14 cellular contexts compared by ENCODE assay signal in the genomic region with DNA sequence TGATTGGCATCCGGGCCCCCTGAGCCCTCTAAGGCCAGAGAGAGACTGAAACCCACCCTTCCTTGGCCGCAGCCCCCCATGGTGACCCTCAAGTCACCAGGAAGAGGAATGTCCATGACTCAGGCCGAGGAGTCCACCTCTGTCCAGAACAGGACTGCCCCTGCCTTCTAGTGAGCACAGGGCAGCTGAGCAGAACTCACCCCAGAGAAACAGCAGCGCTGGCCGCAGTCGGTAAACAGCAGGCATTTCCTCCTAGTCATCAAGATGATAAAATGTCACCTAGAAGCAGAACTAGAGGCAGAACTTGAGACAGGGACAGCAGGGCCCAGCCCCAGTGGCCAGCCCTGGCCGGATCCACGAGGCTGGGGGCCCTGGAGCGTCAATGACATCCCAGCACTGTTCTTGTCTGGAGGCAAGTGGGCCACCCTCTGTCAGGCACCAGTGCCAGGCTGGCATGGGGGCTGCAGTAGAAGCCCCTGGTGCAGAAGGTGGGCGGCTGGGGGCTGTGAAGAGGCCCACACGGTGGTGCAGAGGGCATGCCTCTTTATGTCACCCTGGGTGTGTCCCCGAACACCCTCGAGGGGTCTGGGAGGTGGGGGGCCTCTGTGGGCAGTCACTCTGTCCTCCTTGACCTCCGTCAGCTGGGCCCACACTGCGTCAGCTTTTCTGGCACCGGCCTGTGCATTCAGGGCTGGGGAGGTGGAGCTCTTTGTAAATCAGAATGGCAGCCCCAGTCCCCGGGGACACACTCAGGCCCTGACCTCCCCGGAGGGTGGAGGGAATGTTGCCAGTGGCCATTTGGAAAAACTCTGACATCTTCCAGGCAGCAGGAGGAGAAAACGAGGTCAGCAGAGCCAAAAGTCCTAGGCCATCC.
DNase-seq lines count a peak whose midpoint lies in the region; ATAC-seq, FAIRE-seq and TF ChIP-seq lines count a peak whose summit lies in the region.
"Had no signal": no experiment of that assay in that cellular context is flagged by ENCODE, and none has a peak within 500 bp of the region (broad histone marks: within the 10 kb centered on the region; RNA-seq: fewer than 3 reads in every experiment).

No MANE protein-coding gene starts in this region.

- POLR2A ChIA-PET in K562 (lab: Yijun Ruan, JAX), result no interaction called here

- CTCF ChIA-PET in K562 (lab: Yijun Ruan, JAX; ENCODE audit: low intra/inter-chr PET ratio), result no interaction called here

- TF ChIP-seq POLR2A in K562 (conservative IDR thresholded peaks at IDR 0.05), result no peak

- H3K27me3 ChIP-seq in heart right ventricle, result peaks cover 0 to 27% (median 11%) of the 10 kb centered on the region in 7 donors
- H3K27me3 ChIP-seq in K562 (ENCODE audit: control insufficient read depth in 2 of 2, insufficient read depth in 2 of 2, low read length in 2 of 2), result peaks cover 19 to 68% of the 10 kb centered on the region in 2 experiments
- H3K27me3 ChIP-seq: MG63 had no signal

- H3K79me2 ChIP-seq in K562 (ENCODE audit: control insufficient read depth, insufficient read depth, low read length), result no peaks in the 10 kb centered on the region

- H3K9ac ChIP-seq in K562 (ENCODE audit: insufficient read depth in 1 of 2, low read depth in 2 of 2, low read length in 2 of 2), result peak overlapping the region in 1 of 2 experiments; percentile 7; a peak in 1 of 4 replicates

- DNase-seq in heart right ventricle (peak; percentile 49 to 57), Right ventricle myocardium inferior (ENCODE audit: missing footprints) (no peak), K562 (ENCODE audit: extremely low read depth in 1 of 4, low spot score in 3 of 4) (no peak), left lobe of liver (ENCODE audit: low spot score) (peak; percentile 39), ureter (ENCODE audit: low spot score) (peak; percentile 78), amniotic stem cell (lab: John Stamatoyannopoulos, UW) (no peak), iPS-NIHi11 (ENCODE audit: low spot score) (no peak)
- DNase-seq: activated CD4-positive, alpha-beta T cell treated with anti-CD3 and anti-CD28 coated beads for 4 hours; caudate nucleus; MG63; stimulated activated CD4-positive, alpha-beta T cell treated with anti-CD3 and anti-CD28 coated beads, Interleukin-1b, Interleukin-23, amount 100 ng/mL, for 48 hours had no signal

- ATAC-seq in heart right ventricle (peak in 1 of 8 donors; percentile 22), Right ventricle myocardium inferior (no peak), K562 (no peak), left lobe of liver (no peak), GM21367 (IDR thresholded peaks at IDR 0.05; ENCODE audit: unreplicated experiment) (no peak)
- ATAC-seq: GM23338 had no signal

- no peak for TF ChIP-seq EP300 in K562 (IDR thresholded peaks at IDR 0.05; ENCODE audit: low read length)

- 55 to 66% methylated on average over 19 of the region's 19 CpGs for WGBS in heart right ventricle, 2 donors
- WGBS in K562 (ENCODE audit: insufficient coverage, low coverage, missing lambda C conversion rate), result 6% methylated on average over 19 of the region's 19 CpGs

- peaks cover 3% of the 10 kb centered on the region; the same call in 1 of the 2 replicates for H4K20me1 ChIP-seq in K562 (replicated peaks; ENCODE audit: control insufficient read depth, insufficient read depth, low read length)

- no peak for FAIRE-seq in K562 (lab: Jason Lieb, UNC)

- H3K4me1 ChIP-seq in heart right ventricle (peaks cover 0 to 44% (median 29%) of the 10 kb centered on the region in 9 donors), K562 (replicated peaks in 1 of 2; ENCODE audit: control insufficient read depth in 2 of 2, insufficient read depth in 2 of 2, low read length in 2 of 2) (peaks cover 0 to 39% of the 10 kb centered on the region in 2 experiments; a peak in 4 of 5 replicates)

- in situ Hi-C loops in K562 (cut with MboI), result no loop called here

- H3K4me3 ChIP-seq in heart right ventricle (no peak overlapping the region), K562 (no peak overlapping the region)
- H3K4me3 ChIP-seq: GM23338, MG63 had no signal

- intact Hi-C loops in heart right ventricle (cut with DNase I) (no loop called here), Right ventricle myocardium inferior (cut with DNase I) (no loop called here), K562 (cut with micrococcal nuclease) (no loop called here)

- TF ChIP-seq RAD21 in K562 (CRISPR knock-in tag; conservative IDR thresholded peaks at IDR 0.05 in 1 of 2, IDR thresholded peaks at IDR 0.05 in 1 of 2), result no peak

- H3K36me3 ChIP-seq in heart right ventricle (no peaks in the 10 kb centered on the region), K562 (ENCODE audit: control insufficient read depth, insufficient read depth, low read length) (no peaks in the 10 kb centered on the region)
- H3K36me3 ChIP-seq: MG63 had no signal

- no peak overlapping the region for H3K4me2 ChIP-seq in K562 (ENCODE audit: insufficient read depth, low read length)

- TF ChIP-seq CTCF in heart right ventricle (IDR thresholded peaks at IDR 0.05) (no peak), K562 (IDR thresholded peaks at IDR 0.05 in 2 of 3, conservative IDR thresholded peaks at IDR 0.05 in 1 of 3; ENCODE audit: insufficient read depth in 2 of 3, low read depth in 1 of 3, low read length in 3 of 3) (no peak)

- H2AFZ ChIP-seq in K562 (ENCODE audit: low read depth, low read length), result no peak overlapping the region
- H2AFZ ChIP-seq: GM23338 had no signal

- H3K27ac ChIP-seq in heart right ventricle (peak overlapping the region in 3 of 10 donors; percentile 34 to 48 (median 39)), K562 (ENCODE audit: extremely low read depth, low read depth, low read length) (no peak overlapping the region)
- H3K27ac ChIP-seq: RWPE1 had no signal

- BruUV-seq in K562 (replicated peaks; lab: Mats Ljungman, UMichigan), result no TSS peak

- H3K9me3 ChIP-seq in heart right ventricle, result no peaks in the 10 kb centered on the region
- no peaks in the 10 kb centered on the region for H3K9me3 ChIP-seq in K562 (replicated peaks; ENCODE audit: control insufficient read depth, insufficient read depth, low read depth, low read length)
- H3K9me3 ChIP-seq: MG63 had no signal

- H3K9me1 ChIP-seq in K562 (ENCODE audit: control insufficient read depth, insufficient read depth, low read length), result no peaks in the 10 kb centered on the region

TF ChIP-seq in K562, 482 proteins besides CTCF, POLR2A, EP300 and RAD21 (continues in another document):
- TF ChIP-seq MEIS2 (IDR thresholded peaks at IDR 0.05; ENCODE audit: partially characterized antibody) (peak; percentile 25), LEF1 (IDR thresholded peaks at IDR 0.05) (no peak), ZBED1 (IDR thresholded peaks at IDR 0.05) (no peak)
- TF ChIP-seq, protein P1, sequence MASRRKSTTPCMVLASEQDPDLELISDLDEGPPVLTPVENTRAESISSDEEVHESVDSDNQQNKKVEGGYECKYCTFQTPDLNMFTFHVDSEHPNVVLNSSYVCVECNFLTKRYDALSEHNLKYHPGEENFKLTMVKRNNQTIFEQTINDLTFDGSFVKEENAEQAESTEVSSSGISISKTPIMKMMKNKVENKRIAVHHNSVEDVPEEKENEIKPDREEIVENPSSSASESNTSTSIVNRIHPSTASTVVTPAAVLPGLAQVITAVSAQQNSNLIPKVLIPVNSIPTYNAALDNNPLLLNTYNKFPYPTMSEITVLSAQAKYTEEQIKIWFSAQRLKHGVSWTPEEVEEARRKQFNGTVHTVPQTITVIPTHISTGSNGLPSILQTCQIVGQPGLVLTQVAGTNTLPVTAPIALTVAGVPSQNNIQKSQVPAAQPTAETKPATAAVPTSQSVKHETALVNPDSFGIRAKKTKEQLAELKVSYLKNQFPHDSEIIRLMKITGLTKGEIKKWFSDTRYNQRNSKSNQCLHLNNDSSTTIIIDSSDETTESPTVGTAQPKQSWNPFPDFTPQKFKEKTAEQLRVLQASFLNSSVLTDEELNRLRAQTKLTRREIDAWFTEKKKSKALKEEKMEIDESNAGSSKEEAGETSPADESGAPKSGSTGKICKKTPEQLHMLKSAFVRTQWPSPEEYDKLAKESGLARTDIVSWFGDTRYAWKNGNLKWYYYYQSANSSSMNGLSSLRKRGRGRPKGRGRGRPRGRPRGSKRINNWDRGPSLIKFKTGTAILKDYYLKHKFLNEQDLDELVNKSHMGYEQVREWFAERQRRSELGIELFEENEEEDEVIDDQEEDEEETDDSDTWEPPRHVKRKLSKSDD (conservative IDR thresholded peaks at IDR 0.05; ENCODE audit: low read length), result no peak
- TF ChIP-seq, protein P2, sequence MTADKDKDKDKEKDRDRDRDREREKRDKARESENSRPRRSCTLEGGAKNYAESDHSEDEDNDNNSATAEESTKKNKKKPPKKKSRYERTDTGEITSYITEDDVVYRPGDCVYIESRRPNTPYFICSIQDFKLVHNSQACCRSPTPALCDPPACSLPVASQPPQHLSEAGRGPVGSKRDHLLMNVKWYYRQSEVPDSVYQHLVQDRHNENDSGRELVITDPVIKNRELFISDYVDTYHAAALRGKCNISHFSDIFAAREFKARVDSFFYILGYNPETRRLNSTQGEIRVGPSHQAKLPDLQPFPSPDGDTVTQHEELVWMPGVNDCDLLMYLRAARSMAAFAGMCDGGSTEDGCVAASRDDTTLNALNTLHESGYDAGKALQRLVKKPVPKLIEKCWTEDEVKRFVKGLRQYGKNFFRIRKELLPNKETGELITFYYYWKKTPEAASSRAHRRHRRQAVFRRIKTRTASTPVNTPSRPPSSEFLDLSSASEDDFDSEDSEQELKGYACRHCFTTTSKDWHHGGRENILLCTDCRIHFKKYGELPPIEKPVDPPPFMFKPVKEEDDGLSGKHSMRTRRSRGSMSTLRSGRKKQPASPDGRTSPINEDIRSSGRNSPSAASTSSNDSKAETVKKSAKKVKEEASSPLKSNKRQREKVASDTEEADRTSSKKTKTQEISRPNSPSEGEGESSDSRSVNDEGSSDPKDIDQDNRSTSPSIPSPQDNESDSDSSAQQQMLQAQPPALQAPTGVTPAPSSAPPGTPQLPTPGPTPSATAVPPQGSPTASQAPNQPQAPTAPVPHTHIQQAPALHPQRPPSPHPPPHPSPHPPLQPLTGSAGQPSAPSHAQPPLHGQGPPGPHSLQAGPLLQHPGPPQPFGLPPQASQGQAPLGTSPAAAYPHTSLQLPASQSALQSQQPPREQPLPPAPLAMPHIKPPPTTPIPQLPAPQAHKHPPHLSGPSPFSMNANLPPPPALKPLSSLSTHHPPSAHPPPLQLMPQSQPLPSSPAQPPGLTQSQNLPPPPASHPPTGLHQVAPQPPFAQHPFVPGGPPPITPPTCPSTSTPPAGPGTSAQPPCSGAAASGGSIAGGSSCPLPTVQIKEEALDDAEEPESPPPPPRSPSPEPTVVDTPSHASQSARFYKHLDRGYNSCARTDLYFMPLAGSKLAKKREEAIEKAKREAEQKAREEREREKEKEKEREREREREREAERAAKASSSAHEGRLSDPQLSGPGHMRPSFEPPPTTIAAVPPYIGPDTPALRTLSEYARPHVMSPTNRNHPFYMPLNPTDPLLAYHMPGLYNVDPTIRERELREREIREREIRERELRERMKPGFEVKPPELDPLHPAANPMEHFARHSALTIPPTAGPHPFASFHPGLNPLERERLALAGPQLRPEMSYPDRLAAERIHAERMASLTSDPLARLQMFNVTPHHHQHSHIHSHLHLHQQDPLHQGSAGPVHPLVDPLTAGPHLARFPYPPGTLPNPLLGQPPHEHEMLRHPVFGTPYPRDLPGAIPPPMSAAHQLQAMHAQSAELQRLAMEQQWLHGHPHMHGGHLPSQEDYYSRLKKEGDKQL (CRISPR knock-in tag; IDR thresholded peaks at IDR 0.05; ENCODE audit: borderline replicate concordance), result no peak

Comparison
In these comparisons a context has a peak if more than half of its experiments do, and no peak if none do; other contexts are left out.
1. DNase-seq: peak in heart right ventricle (2 of 2), left lobe of liver (single experiment) and ureter (single experiment); none in Right ventricle myocardium inferior (single experiment), K562 (0 of 4), amniotic stem cell (single experiment) and iPS-NIHi11 (single experiment).